9 cellular contexts compared by ENCODE assay signal in genomic region chr12:41932470-41932991, GRCh38.
DNase-seq lines count a peak whose midpoint lies in the region; ATAC-seq and FAIRE-seq lines count a peak whose summit lies in the region.
"Had no signal": no experiment of that assay in that cellular context is flagged by ENCODE, and none has a peak within 500 bp of the region (broad histone marks: within the 10 kb centered on the region; RNA-seq: fewer than 3 reads in every experiment).

No MANE protein-coding gene starts in this region.

- CTCF ChIA-PET in CD8-positive, alpha-beta memory T cell (lab: Charles Lee) = no interaction called here
- CTCF ChIA-PET in activated CD4-positive, alpha-beta memory T cell treated with anti-CD3 and anti-CD28 coated beads for 36 hours (lab: Charles Lee) = no interaction called here

- ATAC-seq in GM21423 (IDR thresholded peaks at IDR 0.05; ENCODE audit: unreplicated experiment) (peak; percentile 56), aorta (ENCODE audit: low FRiP score) (peak; percentile 88), HG03108 (IDR thresholded peaks at IDR 0.05; ENCODE audit: unreplicated experiment) (no peak)
- peak; percentile 63 to 75 for ATAC-seq in natural killer cell treated with Interleukin-12 subunit alpha and Interleukin-12 subunit beta and Interleukin-15 and Interleukin-18, amount 100 ng/mL, for 72 hours

- no peaks in the 10 kb centered on the region for H3K36me3 ChIP-seq in CD8-positive, alpha-beta memory T cell (ENCODE audit: insufficient read depth, low read length)
- H3K36me3 ChIP-seq in aorta (ENCODE audit: control insufficient read depth in 1 of 2, insufficient read depth in 2 of 2, low read length in 1 of 2) = no peaks in the 10 kb centered on the region

- no peak overlapping the region for H3K27ac ChIP-seq in CD8-positive, alpha-beta memory T cell (ENCODE audit: low read depth, low read length)
- no peak overlapping the region for H3K27ac ChIP-seq in aorta (ENCODE audit: low read depth in 1 of 2, low read length in 2 of 2)
- H3K27ac ChIP-seq: KMS-11 had no signal

- peaks cover 4 to 57% of the 10 kb centered on the region in 2 donors for H3K27me3 Mint-ChIP-seq in CD8-positive, alpha-beta memory T cell
- peaks cover 29% of the 10 kb centered on the region for H3K27me3 Mint-ChIP-seq in activated CD4-positive, alpha-beta memory T cell treated with anti-CD3 and anti-CD28 coated beads for 36 hours
- H3K27me3 Mint-ChIP-seq in natural killer cell treated with Interleukin-12 subunit alpha and Interleukin-12 subunit beta and Interleukin-15 and Interleukin-18, amount 100 ng/mL, for 72 hours = peaks cover 15 to 42% of the 10 kb centered on the region in 2 donors

- intact Hi-C loops in activated CD4-positive, alpha-beta memory T cell treated with anti-CD3 and anti-CD28 coated beads for 36 hours (cut with micrococcal nuclease) = no loop called here
- intact Hi-C loops in aorta (cut with DNase I) = no loop called here

- no peak overlapping the region for H3K4me3 ChIP-seq in CD8-positive, alpha-beta memory T cell (ENCODE audit: low read length)
- peak overlapping the region; percentile 14 to 62 for H3K4me3 ChIP-seq in aorta (ENCODE audit: low read length in 2 of 2)

- POLR2A ChIA-PET in CD8-positive, alpha-beta memory T cell (lab: Charles Lee) = no interaction called here
- POLR2A ChIA-PET in activated CD4-positive, alpha-beta memory T cell treated with anti-CD3 and anti-CD28 coated beads for 36 hours (lab: Charles Lee) = no interaction called here

- H3K27ac Mint-ChIP-seq in CD8-positive, alpha-beta memory T cell = peak overlapping the region in 1 of 8 donors; percentile 40
- H3K27ac Mint-ChIP-seq in activated CD4-positive, alpha-beta memory T cell treated with anti-CD3 and anti-CD28 coated beads for 36 hours = no peak overlapping the region
- no peak overlapping the region for H3K27ac Mint-ChIP-seq in natural killer cell treated with Interleukin-12 subunit alpha and Interleukin-12 subunit beta and Interleukin-15 and Interleukin-18, amount 100 ng/mL, for 72 hours

- no peaks in the 10 kb centered on the region for H3K36me3 Mint-ChIP-seq in CD8-positive, alpha-beta memory T cell
- H3K36me3 Mint-ChIP-seq in activated CD4-positive, alpha-beta memory T cell treated with anti-CD3 and anti-CD28 coated beads for 36 hours = no peaks in the 10 kb centered on the region
- no peaks in the 10 kb centered on the region for H3K36me3 Mint-ChIP-seq in natural killer cell treated with Interleukin-12 subunit alpha and Interleukin-12 subunit beta and Interleukin-15 and Interleukin-18, amount 100 ng/mL, for 72 hours

- H3K4me3 Mint-ChIP-seq in CD8-positive, alpha-beta memory T cell = peak overlapping the region in 6 of 7 donors; percentile 69 to 79 (median 72)
- peak overlapping the region; percentile 60 for H3K4me3 Mint-ChIP-seq in activated CD4-positive, alpha-beta memory T cell treated with anti-CD3 and anti-CD28 coated beads for 36 hours
- H3K4me3 Mint-ChIP-seq in natural killer cell treated with Interleukin-12 subunit alpha and Interleukin-12 subunit beta and Interleukin-15 and Interleukin-18, amount 100 ng/mL, for 72 hours = peak overlapping the region; percentile 68

- WGBS in aorta, 2 donors = 1% methylated on average over 35 of the region's 35 CpGs

- H3K9me3 ChIP-seq in CD8-positive, alpha-beta memory T cell (ENCODE audit: low read length) = no peaks in the 10 kb centered on the region
- no peaks in the 10 kb centered on the region for H3K9me3 ChIP-seq in aorta (ENCODE audit: control insufficient read depth, low read length)

- peak in 1 of 5 donors; percentile 1 for DNase-seq in CD8-positive, alpha-beta memory T cell
- DNase-seq in NCI-H187 treated with DMSO at 0.1 percent for 48 hours (lab: John Stamatoyannopoulos, UW) (peak; percentile 91), frontal cortex (ENCODE audit: low spot score in 2 of 2) (peak; percentile 60 to 70), aorta (peak; percentile 88)
- peak; percentile 15 for DNase-seq in activated CD4-positive, alpha-beta memory T cell treated with anti-CD3 and anti-CD28 coated beads for 36 hours
- no peak for DNase-seq in natural killer cell treated with Interleukin-12 subunit alpha and Interleukin-12 subunit beta and Interleukin-15 and Interleukin-18, amount 100 ng/mL, for 72 hours (ENCODE audit: low spot score)

- FAIRE-seq in frontal cortex (lab: Jason Lieb, UNC) = no peak

- H3K27me3 ChIP-seq in CD8-positive, alpha-beta memory T cell (ENCODE audit: insufficient read depth, low read length, poor library complexity, severe bottlenecking) = no peaks in the 10 kb centered on the region
- H3K27me3 ChIP-seq in aorta (ENCODE audit: control insufficient read depth in 1 of 2, insufficient read depth in 2 of 2, low read length in 1 of 2) = no peaks in the 10 kb centered on the region

- peaks cover 6% of the 10 kb centered on the region for H3K4me1 ChIP-seq in CD8-positive, alpha-beta memory T cell (ENCODE audit: insufficient read depth, low read length)
- peaks cover 3% of the 10 kb centered on the region in 2 donors for H3K4me1 ChIP-seq in aorta (ENCODE audit: control insufficient read depth in 1 of 2, insufficient read depth in 2 of 2, low read length in 2 of 2)

- H3K9me3 Mint-ChIP-seq in CD8-positive, alpha-beta memory T cell = peaks cover 0 to 2% (median 0%) of the 10 kb centered on the region in 5 donors
- H3K9me3 Mint-ChIP-seq in activated CD4-positive, alpha-beta memory T cell treated with anti-CD3 and anti-CD28 coated beads for 36 hours = no peaks in the 10 kb centered on the region
- H3K9me3 Mint-ChIP-seq in natural killer cell treated with Interleukin-12 subunit alpha and Interleukin-12 subunit beta and Interleukin-15 and Interleukin-18, amount 100 ng/mL, for 72 hours = no peaks in the 10 kb centered on the region

- H3K4me1 Mint-ChIP-seq in CD8-positive, alpha-beta memory T cell = peaks cover 14 to 33% (median 22%) of the 10 kb centered on the region in 3 donors
- peaks cover 17% of the 10 kb centered on the region for H3K4me1 Mint-ChIP-seq in activated CD4-positive, alpha-beta memory T cell treated with anti-CD3 and anti-CD28 coated beads for 36 hours (ENCODE audit: low read depth)
- H3K4me1 Mint-ChIP-seq in natural killer cell treated with Interleukin-12 subunit alpha and Interleukin-12 subunit beta and Interleukin-15 and Interleukin-18, amount 100 ng/mL, for 72 hours (ENCODE audit: low read depth in 2 of 2) = peaks cover 5 to 15% of the 10 kb centered on the region in 2 donors
